12 cellular contexts compared by ENCODE assay signal in genomic region chr16:57371494-57372371, GRCh38. TPM values are rescaled to one million over a fixed set of nuclear protein-coding genes. Genes with fewer than 3 reads are reported as not detected.
A peak's percentile ranks its signal among the peaks of the same experiment; 100 is the strongest.
DNase-seq lines count a peak whose midpoint lies in the region; ATAC-seq, FAIRE-seq and TF ChIP-seq lines count a peak whose summit lies in the region.
"Had no signal": no experiment of that assay in that cellular context is flagged by ENCODE, and none has a peak within 500 bp of the region (broad histone marks: within the 10 kb centered on the region; RNA-seq: fewer than 3 reads in every experiment).

No MANE protein-coding gene starts in this region.

- H3K4me3 ChIP-seq in H1 (ENCODE audit: extremely low read depth in 1 of 4, insufficient read depth in 2 of 4, low read depth in 3 of 4, low read length in 4 of 4) = peak overlapping the region in 1 of 4 experiments; percentile 51; a peak in 1 of 8 replicates
- peak overlapping the region in 1 of 2 donors; percentile 73 for H3K4me3 ChIP-seq in muscle layer of colon (ENCODE audit: low read depth in 1 of 2, low read length in 2 of 2)
- peak overlapping the region in 4 of 5 donors; percentile 25 to 77 (median 64) for H3K4me3 ChIP-seq in subcutaneous abdominal adipose tissue (ENCODE audit: low read depth in 1 of 5, low read length in 5 of 5)

- H3K4ac ChIP-seq in H1 (replicated peaks; ENCODE audit: insufficient read length, low read depth, low read length) = no peak overlapping the region

- no peak for TF ChIP-seq EP300 in H1 (IDR thresholded peaks at IDR 0.05; ENCODE audit: borderline replicate concordance in 1 of 2, low read depth in 2 of 2, low read length in 2 of 2)

- no peak overlapping the region for H3K9ac ChIP-seq in H1 (replicated peaks in 1 of 4; ENCODE audit: extremely low read depth in 1 of 4, low read depth in 3 of 4, low read length in 3 of 4)
- peak overlapping the region; percentile 60 for H3K9ac ChIP-seq in muscle layer of colon (ENCODE audit: low read length)
- H3K9ac ChIP-seq in subcutaneous abdominal adipose tissue (ENCODE audit: low read length in 5 of 5) = peak overlapping the region in 3 of 5 donors; percentile 28 to 59 (median 50)

- no peak overlapping the region for H3K18ac ChIP-seq in H1 (ENCODE audit: extremely low read depth, low read length)

- no peaks in the 10 kb centered on the region for H4K20me1 ChIP-seq in H1 (replicated peaks in 1 of 2; ENCODE audit: control insufficient read depth in 1 of 2, insufficient read depth in 2 of 2, low read length in 2 of 2)

- ATAC-seq in HG02610 (IDR thresholded peaks at IDR 0.05; ENCODE audit: unreplicated experiment) (no peak), HG02852 (IDR thresholded peaks at IDR 0.05; ENCODE audit: unreplicated experiment) (no peak)

- peak overlapping the region; percentile 85 for H2AFZ ChIP-seq in H1 (ENCODE audit: low read length)

- no peak overlapping the region for H2BK120ac ChIP-seq in H1 (replicated peaks; ENCODE audit: low read depth, low read length)

- peaks cover 0 to 22% (median 19%) of the 10 kb centered on the region in 4 experiments; a peak in 6 of 7 replicates for H3K4me1 ChIP-seq in H1 (replicated peaks in 1 of 4; ENCODE audit: control insufficient read depth in 3 of 4, insufficient read depth in 4 of 4, low read length in 3 of 4)
- H3K4me1 ChIP-seq in muscle layer of colon (ENCODE audit: insufficient read depth, low read length) = peaks cover 20% of the 10 kb centered on the region
- peaks cover 0 to 42% (median 10%) of the 10 kb centered on the region in 5 donors for H3K4me1 ChIP-seq in subcutaneous abdominal adipose tissue (ENCODE audit: control insufficient read depth in 5 of 5, insufficient read depth in 5 of 5, low read length in 5 of 5)

- H3K27me3 ChIP-seq in H1 (replicated peaks in 1 of 4; ENCODE audit: control insufficient read depth in 3 of 4, extremely low read depth in 1 of 4, insufficient read depth in 3 of 4, low read length in 3 of 4) = no peaks in the 10 kb centered on the region
- no peaks in the 10 kb centered on the region for H3K27me3 ChIP-seq in muscle layer of colon (ENCODE audit: control insufficient read depth in 1 of 2, insufficient read depth in 2 of 2, low read length in 2 of 2)
- H3K27me3 ChIP-seq in subcutaneous abdominal adipose tissue (ENCODE audit: control insufficient read depth in 5 of 5, insufficient read depth in 4 of 5, low read length in 5 of 5) = peaks cover 2 to 18% (median 8%) of the 10 kb centered on the region in 5 donors

- H3K27ac ChIP-seq in H1 (ENCODE audit: low read depth, low read length) (no peak overlapping the region), muscle layer of colon (ENCODE audit: low read depth, low read length) (no peak overlapping the region), subcutaneous abdominal adipose tissue (ENCODE audit: low read depth, low read length) (peak overlapping the region; percentile 65)
- H3K27ac ChIP-seq: spleen had no signal

- H4K5ac ChIP-seq in H1 (ENCODE audit: insufficient read length, low read depth, low read length) = no peak overlapping the region

- no peak for TF ChIP-seq CTCF in H1 (IDR thresholded peaks at IDR 0.05; ENCODE audit: control extremely low read depth in 1 of 3, insufficient read depth in 1 of 3, low read depth in 1 of 3, low read length in 3 of 3)
- TF ChIP-seq CTCF in GM10266 (IDR thresholded peaks at IDR 0.05; ENCODE audit: control insufficient read depth, insufficient read depth, low read depth, missing control alignments) = no peak

- H2BK15ac ChIP-seq in H1 (ENCODE audit: low read length) = peak overlapping the region; percentile 99; the same call in 1 of the 2 replicates

- H3K79me1 ChIP-seq in H1 (ENCODE audit: low read depth, low read length) = no peaks in the 10 kb centered on the region; the same call in 1 of the 2 replicates

- H3K36me3 ChIP-seq in H1 (ENCODE audit: control insufficient read depth in 2 of 4, insufficient read depth in 4 of 4, low read length in 3 of 4) = no peaks in the 10 kb centered on the region
- H3K36me3 ChIP-seq in muscle layer of colon (ENCODE audit: insufficient read depth, low read length) = no peaks in the 10 kb centered on the region
- H3K36me3 ChIP-seq in subcutaneous abdominal adipose tissue (ENCODE audit: control insufficient read depth in 5 of 5, insufficient read depth in 5 of 5, low read length in 5 of 5) = peaks cover 0 to 2% (median 0%) of the 10 kb centered on the region in 5 donors
- H3K36me3 ChIP-seq: spleen had no signal

- no peak for TF ChIP-seq POLR2A in H1 (IDR thresholded peaks at IDR 0.05; ENCODE audit: control extremely low read depth in 1 of 2, low read depth in 2 of 2, low read length in 2 of 2)

- peak overlapping the region; percentile 16; the same call in 1 of the 2 replicates for H2AK5ac ChIP-seq in H1 (ENCODE audit: low read depth, low read length)

- H3K23me2 ChIP-seq in H1 (ENCODE audit: low read depth, low read length) = peaks cover 8% of the 10 kb centered on the region; the same call in 1 of the 2 replicates

- H2BK12ac ChIP-seq in H1 (ENCODE audit: low read depth, low read length) = no peak overlapping the region

- FAIRE-seq in H1 (lab: Jason Lieb, UNC) = no peak
- FAIRE-seq: endometrium had no signal

- 81% methylated on average over 14 of the region's 15 CpGs; no CpG with 5 or more reads in 1 of the 2 experiments for WGBS in H1 (ENCODE audit: extremely low coverage in 1 of 2, insufficient coverage in 1 of 2, insufficient read length in 1 of 2, insufficient replicate concordance in 2 of 2, low coverage in 1 of 2, low lambda C conversion rate in 2 of 2, missing lambda C conversion rate in 1 of 2), 2 experiments

- DNase-seq in HuH-7 (ENCODE audit: low spot score) (peak; percentile 56), H1 (ENCODE audit: low read depth in 1 of 2, low spot score in 2 of 2) (no peak), DMS79 treated with DMSO at 0.1 percent for 48 hours (lab: John Stamatoyannopoulos, UW) (no peak), GM10266 (ENCODE audit: extremely low spot score) (no peak)
- DNase-seq: activated CD4-positive, alpha-beta T cell treated with anti-CD3 and anti-CD28 coated beads, Interleukin-2, amount 50 U/mL, for 1 hour; activated naive CD4-positive, alpha-beta T cell treated with anti-CD3 and anti-CD28 coated beads, Interleukin-2, amount 50 U/mL, for 16 hours; spleen had no signal

- no peak overlapping the region for H3K56ac ChIP-seq in H1 (replicated peaks; ENCODE audit: insufficient read length, low read depth, low read length)

- H3K14ac ChIP-seq in H1 (ENCODE audit: insufficient read length) = no peak overlapping the region

- no peak for TF ChIP-seq RAD21 in H1 (IDR thresholded peaks at IDR 0.05 in 1 of 2, conservative IDR thresholded peaks at IDR 0.05 in 1 of 2; ENCODE audit: low read depth in 2 of 2, low read length in 2 of 2)

- no peaks in the 10 kb centered on the region for H3K9me3 ChIP-seq in H1 (ENCODE audit: insufficient read depth in 2 of 2, low read depth in 1 of 2, low read length in 1 of 2)
- no peaks in the 10 kb centered on the region for H3K9me3 ChIP-seq in muscle layer of colon (ENCODE audit: low read length)
- H3K9me3 ChIP-seq in subcutaneous abdominal adipose tissue (ENCODE audit: control insufficient read depth in 5 of 5, low read length in 5 of 5) = no peaks in the 10 kb centered on the region
- H3K9me3 ChIP-seq: spleen had no signal

- no peaks in the 10 kb centered on the region for H3K79me2 ChIP-seq in H1 (ENCODE audit: control insufficient read depth in 1 of 2, insufficient read depth in 2 of 2, low read length in 2 of 2)

- CTCF ChIA-PET in H1 (lab: Charles Lee; ENCODE audit: partially characterized antibody) = interaction anchor here (0.7 to 3.6 kb wide), 6 partner anchors 15 to 159 kb away, joined by 3 to 31 read pairs (median 3); no protein-coding TSS in a partner anchor

- H3K23ac ChIP-seq in H1 (ENCODE audit: insufficient read length) = no peak overlapping the region

- H2BK20ac ChIP-seq in H1 (ENCODE audit: low read length) = 0 out of 2 replicates have a peak overlapping the region, but pooled peaks have one; percentile 32

- H2BK5ac ChIP-seq in H1 (ENCODE audit: low read depth, low read length) = no peak overlapping the region

- H4K91ac ChIP-seq in H1 (replicated peaks; ENCODE audit: insufficient read length, low read length) = no peak overlapping the region

- peak overlapping the region; percentile 60 to 71; a peak in 3 of 4 replicates for H3K4me2 ChIP-seq in H1 (ENCODE audit: insufficient read depth in 1 of 2, low read depth in 2 of 2, low read length in 2 of 2)

- POLR2A ChIA-PET in H1 (lab: Charles Lee; ENCODE audit: partially characterized antibody) = interaction anchor here (0.8 to 1.9 kb wide), 4 partner anchors 9 to 75 kb away, joined by 3 to 4 read pairs (median 4); partner anchors contain the start of genes CIAPIN1 and COQ9

- no peak overlapping the region for H4K8ac ChIP-seq in H1 (ENCODE audit: extremely low read depth, insufficient read depth, low read length)

RNA-seq across cellular contexts. Expression of gene CX3CL1, which starts 0.6 kb away (rescaled TPM):
- total RNA-seq in H1 (2021; fragmentation: NEBNext Ultra II Directional; extraction: Animal tissue kit (Norgen Biotek cat#: 25700)) = 1.4 and 1.9 TPM in 2 replicates
- polyA plus RNA-seq in H1 (2011; rRNA removed) = 3.0 and 3.2 TPM in 2 replicates
- 2.0 TPM for polyA plus RNA-seq in H1 (2011; cell fraction: cytosol; rRNA removed)
- polyA plus RNA-seq in H1 (2011; cell fraction: nucleus; rRNA removed) = 3.8 TPM
- 2.2 to 2.8 TPM (median 2.3 TPM) in 4 replicates for polyA plus RNA-seq in H1 (2012, experiment 1 of 2)
- polyA plus RNA-seq in H1 (2012, experiment 2 of 2) = 2.3 TPM
- 2.8 TPM for polyA plus RNA-seq in H1 (2013, experiment 1 of 2)
- 3.1 TPM for polyA plus RNA-seq in H1 (2013, experiment 2 of 2)
- 2.4 and 2.7 TPM in 2 replicates for polyA minus RNA-seq in H1 (2011; rRNA and poly(A)+ RNA removed)
- 1.4 TPM for polyA minus RNA-seq in H1 (2011; cell fraction: cytosol; rRNA and poly(A)+ RNA removed)
- polyA minus RNA-seq in H1 (2011; cell fraction: nucleus; rRNA and poly(A)+ RNA removed) = 2.6 TPM

RNA-seq across cellular contexts. Expression of gene CCL22, which starts 13.2 kb away (rescaled TPM):
- not detected in 2 replicates for total RNA-seq in H1 (2021; fragmentation: NEBNext Ultra II Directional; extraction: Animal tissue kit (Norgen Biotek cat#: 25700))
- not detected in 2 replicates for polyA plus RNA-seq in H1 (2011; rRNA removed)
- polyA plus RNA-seq in H1 (2011; cell fraction: cytosol; rRNA removed) = not detected
- not detected for polyA plus RNA-seq in H1 (2011; cell fraction: nucleus; rRNA removed)
- polyA plus RNA-seq in H1 (2012, experiment 1 of 2) = not detected in 4 replicates
- 0.07 TPM for polyA plus RNA-seq in H1 (2012, experiment 2 of 2)
- polyA plus RNA-seq in H1 (2013, experiment 1 of 2) = 0.02 TPM
- polyA plus RNA-seq in H1 (2013, experiment 2 of 2) = 0.07 TPM
- polyA minus RNA-seq in H1 (2011; rRNA and poly(A)+ RNA removed) = not detected in 2 replicates
- not detected for polyA minus RNA-seq in H1 (2011; cell fraction: cytosol; rRNA and poly(A)+ RNA removed)
- not detected for polyA minus RNA-seq in H1 (2011; cell fraction: nucleus; rRNA and poly(A)+ RNA removed)

RNA-seq across cellular contexts. Expression of gene CCL17, which starts 32.8 kb away (rescaled TPM):
- total RNA-seq in H1 (2021; fragmentation: NEBNext Ultra II Directional; extraction: Animal tissue kit (Norgen Biotek cat#: 25700)) = not detected in 2 replicates
- not detected in 2 replicates for polyA plus RNA-seq in H1 (2011; rRNA removed)
- polyA plus RNA-seq in H1 (2011; cell fraction: cytosol; rRNA removed) = not detected
- polyA plus RNA-seq in H1 (2011; cell fraction: nucleus; rRNA removed) = not detected
- 0.38 TPM in 1 of 4 replicates, not detected in the others for polyA plus RNA-seq in H1 (2012, experiment 1 of 2)
- not detected for polyA plus RNA-seq in H1 (2012, experiment 2 of 2)
- not detected for polyA plus RNA-seq in H1 (2013, experiment 1 of 2)
- not detected for polyA plus RNA-seq in H1 (2013, experiment 2 of 2)
- polyA minus RNA-seq in H1 (2011; rRNA and poly(A)+ RNA removed) = not detected in 2 replicates
- polyA minus RNA-seq in H1 (2011; cell fraction: cytosol; rRNA and poly(A)+ RNA removed) = not detected
- not detected for polyA minus RNA-seq in H1 (2011; cell fraction: nucleus; rRNA and poly(A)+ RNA removed)

Comparison
In these comparisons a context has a peak if more than half of its experiments do, and no peak if none do; other contexts are left out.
1. H3K9ac ChIP-seq: peak in muscle layer of colon (single experiment) and subcutaneous abdominal adipose tissue (3 of 5); none in H1 (0 of 4).